1 cellular context compared by ENCODE assay signal in the genomic region with DNA sequence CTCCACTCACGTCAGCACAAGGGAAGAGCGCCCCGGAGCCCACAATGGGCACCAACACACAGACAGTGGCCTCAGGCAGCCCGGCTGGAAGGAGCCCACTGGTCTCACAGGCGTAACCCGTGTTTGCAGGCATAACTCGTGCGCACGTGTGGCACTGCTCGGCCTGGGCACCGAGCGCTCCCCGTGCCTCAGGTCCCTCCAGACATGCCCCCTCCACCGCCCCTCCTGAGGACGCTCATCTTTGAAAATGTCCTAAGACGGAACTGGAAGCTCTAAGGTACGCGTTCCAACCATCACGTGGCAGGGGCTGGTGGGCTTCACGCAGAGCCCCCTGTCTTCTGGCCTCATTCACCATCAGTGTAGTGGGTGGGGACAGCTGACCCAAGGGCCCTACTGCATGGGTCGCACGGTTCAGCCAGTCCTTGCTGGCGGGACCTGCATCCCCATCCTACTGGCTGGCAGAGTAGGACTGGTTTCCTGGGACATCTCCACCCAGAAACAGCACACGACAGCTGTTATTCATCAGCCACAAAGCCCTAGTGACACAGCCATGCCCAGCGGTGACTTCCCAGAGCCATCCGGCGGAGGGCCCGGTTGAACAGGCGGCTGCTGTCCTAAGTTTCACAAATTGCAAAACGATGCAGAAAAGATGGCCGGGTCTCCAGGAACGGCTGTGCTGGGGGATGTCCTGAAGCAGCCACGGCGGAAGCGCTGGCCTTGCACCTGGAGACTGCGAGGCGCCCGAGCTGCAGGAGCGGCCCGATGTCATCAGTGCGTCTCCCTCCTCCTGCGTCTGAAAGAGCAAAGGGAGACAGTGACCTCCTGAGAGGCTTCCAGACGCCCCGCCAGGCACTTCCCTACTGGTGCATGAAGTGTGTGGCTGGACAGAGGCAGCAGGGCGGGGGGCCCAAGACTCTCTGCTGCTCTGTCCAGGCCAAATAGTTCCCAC.
TF ChIP-seq lines count a peak whose summit lies in the region.

No MANE protein-coding gene starts in this region.

TF ChIP-seq in HepG2, 621 proteins besides CTCF, POLR2A, EP300 and RAD21 (continued from another document):
- TF ChIP-seq, protein P1, sequence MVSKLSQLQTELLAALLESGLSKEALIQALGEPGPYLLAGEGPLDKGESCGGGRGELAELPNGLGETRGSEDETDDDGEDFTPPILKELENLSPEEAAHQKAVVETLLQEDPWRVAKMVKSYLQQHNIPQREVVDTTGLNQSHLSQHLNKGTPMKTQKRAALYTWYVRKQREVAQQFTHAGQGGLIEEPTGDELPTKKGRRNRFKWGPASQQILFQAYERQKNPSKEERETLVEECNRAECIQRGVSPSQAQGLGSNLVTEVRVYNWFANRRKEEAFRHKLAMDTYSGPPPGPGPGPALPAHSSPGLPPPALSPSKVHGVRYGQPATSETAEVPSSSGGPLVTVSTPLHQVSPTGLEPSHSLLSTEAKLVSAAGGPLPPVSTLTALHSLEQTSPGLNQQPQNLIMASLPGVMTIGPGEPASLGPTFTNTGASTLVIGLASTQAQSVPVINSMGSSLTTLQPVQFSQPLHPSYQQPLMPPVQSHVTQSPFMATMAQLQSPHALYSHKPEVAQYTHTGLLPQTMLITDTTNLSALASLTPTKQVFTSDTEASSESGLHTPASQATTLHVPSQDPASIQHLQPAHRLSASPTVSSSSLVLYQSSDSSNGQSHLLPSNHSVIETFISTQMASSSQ (IDR thresholded peaks at IDR 0.05; ENCODE audit: low read depth) = no peak
- TF ChIP-seq, protein P1 (CRISPR knock-in tag; IDR thresholded peaks at IDR 0.05; ENCODE audit: borderline replicate concordance) = no peak
- TF ChIP-seq KLF13 (CRISPR knock-in tag; IDR thresholded peaks at IDR 0.05) = 0 out of 2 replicates have a peak, but pooled peaks have one; percentile 63
- TF ChIP-seq ZBTB4 (CRISPR knock-in tag; IDR thresholded peaks at IDR 0.05; ENCODE audit: borderline replicate concordance) = 0 out of 2 replicates have a peak, but pooled peaks have one; percentile 15
- TF ChIP-seq KDM5A (IDR thresholded peaks at IDR 0.05; ENCODE audit: borderline replicate concordance, low read length) = no peak
